8 cellular contexts compared by ENCODE assay signal in genomic region chr11:60905047-60905446, GRCh38. TPM values are rescaled to one million over a fixed set of nuclear protein-coding genes. Genes with fewer than 3 reads are reported as not detected.
A peak's percentile ranks its signal among the peaks of the same experiment; 100 is the strongest.
DNase-seq lines count a peak whose midpoint lies in the region; ATAC-seq and TF ChIP-seq lines count a peak whose summit lies in the region.

No MANE protein-coding gene starts in this region.

- peaks cover 4% of the 10 kb centered on the region; the same call in 1 of the 2 replicates for H3K36me3 ChIP-seq in Caco-2 (ENCODE audit: control insufficient read depth, insufficient read depth, low read length)
- H3K36me3 ChIP-seq in neuron (ENCODE audit: insufficient read depth, low read length): peaks cover 38% of the 10 kb centered on the region
- H3K36me3 ChIP-seq in tibial nerve: peaks cover 0 to 40% (median 8%) of the 10 kb centered on the region in 3 donors

- H3K27me3 ChIP-seq in Caco-2 (replicated peaks; ENCODE audit: control insufficient read depth, insufficient read depth, low read length) (no peaks in the 10 kb centered on the region), neuron (ENCODE audit: insufficient read depth, low read length) (no peaks in the 10 kb centered on the region), tibial nerve (no peaks in the 10 kb centered on the region)

- no peaks in the 10 kb centered on the region for H3K27me3 Mint-ChIP-seq in Caco-2 (ENCODE audit: insufficient read depth, unreplicated experiment)

- CTCF ChIA-PET in Caco-2 (lab: Charles Lee): interaction anchor here (0.9 kb wide), 1 partner anchor 8 kb away, joined by 4 read pairs; the partner anchor contains the start of gene TMEM109

- POLR2A ChIA-PET in Caco-2 (lab: Charles Lee): interaction anchor here (1.0 kb wide), 2 partner anchors 9 to 10 kb away, joined by 3 to 5 read pairs; partner anchors contain the start of gene TMEM109

- TSS peak; percentile 51 for BruUV-seq in Caco-2 (replicated peaks; lab: Mats Ljungman, UMichigan)

- no peak for TF ChIP-seq POLR2A in tibial nerve (IDR thresholded peaks at IDR 0.05)

- H3K27ac ChIP-seq in coronary artery (peak overlapping the region in 1 of 2 donors; percentile 95), tibial nerve (peak overlapping the region in 2 of 4 donors; percentile 92 to 94)

- intact Hi-C loops in Caco-2 (cut with micrococcal nuclease; ENCODE audit: unreplicated experiment): no loop called here

- H3K36me3 Mint-ChIP-seq in Caco-2 (ENCODE audit: insufficient read depth, unreplicated experiment): peaks cover 36% of the 10 kb centered on the region

- H3K4me1 Mint-ChIP-seq in Caco-2 (ENCODE audit: low read depth, unreplicated experiment): no peaks in the 10 kb centered on the region

- TF ChIP-seq CTCF in Caco-2 (IDR thresholded peaks at IDR 0.05; ENCODE audit: insufficient read depth in 1 of 2, low read depth in 1 of 2, low read length in 1 of 2, severe bottlenecking in 1 of 2, unreplicated experiment in 1 of 2) (no peak), coronary artery (IDR thresholded peaks at IDR 0.05) (no peak), tibial nerve (IDR thresholded peaks at IDR 0.05) (no peak)

- no peak overlapping the region for H2AFZ ChIP-seq in neuron (ENCODE audit: low read depth, low read length)

- no peaks in the 10 kb centered on the region; the same call in 1 of the 2 replicates for H3K4me1 ChIP-seq in Caco-2
- peaks cover 21% of the 10 kb centered on the region for H3K4me1 ChIP-seq in neuron (ENCODE audit: insufficient read depth, low read length)
- H3K4me1 ChIP-seq in tibial nerve: peaks cover 6 to 39% (median 20%) of the 10 kb centered on the region in 4 donors

- no peak for ATAC-seq in HG03108 (IDR thresholded peaks at IDR 0.05; ENCODE audit: unreplicated experiment)

- H3K27ac Mint-ChIP-seq in Caco-2 (ENCODE audit: unreplicated experiment): peak overlapping the region; percentile 86

- no peak for TF ChIP-seq EP300 in tibial nerve (IDR thresholded peaks at IDR 0.05)

- WGBS in tibial nerve, 2 donors: 39 to 43% methylated on average over 6 of the region's 6 CpGs

- peak overlapping the region; percentile 80 for H3K4me3 Mint-ChIP-seq in Caco-2 (ENCODE audit: unreplicated experiment)

- no peaks in the 10 kb centered on the region for H3K9me3 ChIP-seq in Caco-2
- no peaks in the 10 kb centered on the region for H3K9me3 ChIP-seq in neuron (ENCODE audit: low read length)
- no peaks in the 10 kb centered on the region for H3K9me3 ChIP-seq in tibial nerve

- no peaks in the 10 kb centered on the region for H3K9me3 Mint-ChIP-seq in Caco-2 (ENCODE audit: unreplicated experiment)

- peak overlapping the region; percentile 77 for H3K4me3 ChIP-seq in Caco-2 (ENCODE audit: low read depth, low read length)
- H3K4me3 ChIP-seq in coronary artery: peak overlapping the region; percentile 99
- peak overlapping the region; percentile 87 for H3K4me3 ChIP-seq in neuron (ENCODE audit: low read length)
- H3K4me3 ChIP-seq in tibial nerve: peak overlapping the region in 2 of 4 donors; percentile 82 to 93

- DNase-seq in Caco-2 (no peak), MV-4-11 (lab: John Stamatoyannopoulos, UW) (peak; percentile 20), coronary artery (ENCODE audit: low spot score) (no peak), activated gamma-delta T cell treated with Interleukin-2 at 50 U/mL for 16 hours (no peak), tibial nerve (ENCODE audit: low spot score in 2 of 2) (no peak), SKM-1 (lab: John Stamatoyannopoulos, UW; ENCODE audit: unreplicated experiment) (no peak)

RNA-seq across cellular contexts. Expression of gene PRPF19, which starts 1.3 kb away (rescaled TPM):
- total RNA-seq in Caco-2 (2022): 180 and 183 TPM in 2 replicates
- total RNA-seq in tibial nerve: 10 to 100 TPM; 49.6 to 92.0 (median 55.5) TPM

RNA-seq across cellular contexts. Expression of gene TMEM109, which starts 8.9 kb away (rescaled TPM):
- total RNA-seq in Caco-2 (2022): 82.3 and 91.9 TPM in 2 replicates
- 100 to 1,000 TPM; 173 to 300 (median 197) TPM for total RNA-seq in tibial nerve

RNA-seq across cellular contexts. Expression of gene TMEM132A, which starts 19.2 kb away (rescaled TPM):
- total RNA-seq in Caco-2 (2022): 86.6 and 97.3 TPM in 2 replicates
- total RNA-seq in tibial nerve: 10 to 100 TPM; 15.9 to 41.9 (median 26.6) TPM

RNA-seq across cellular contexts. Expression of gene ZP1, which starts 37.7 kb away (rescaled TPM):
- not detected in 2 replicates for total RNA-seq in Caco-2 (2022)
- not detected for total RNA-seq in tibial nerve

RNA-seq across cellular contexts. Expression of gene SLC15A3, which starts 46.9 kb away (rescaled TPM):
- total RNA-seq in Caco-2 (2022) (0.43 and 0.84 TPM in 2 replicates), tibial nerve (10 to 100 TPM; 32.2 to 94.4 (median 64.8) TPM)
